ENCODE assay signal across 13 cellular contexts in the genomic region with DNA sequence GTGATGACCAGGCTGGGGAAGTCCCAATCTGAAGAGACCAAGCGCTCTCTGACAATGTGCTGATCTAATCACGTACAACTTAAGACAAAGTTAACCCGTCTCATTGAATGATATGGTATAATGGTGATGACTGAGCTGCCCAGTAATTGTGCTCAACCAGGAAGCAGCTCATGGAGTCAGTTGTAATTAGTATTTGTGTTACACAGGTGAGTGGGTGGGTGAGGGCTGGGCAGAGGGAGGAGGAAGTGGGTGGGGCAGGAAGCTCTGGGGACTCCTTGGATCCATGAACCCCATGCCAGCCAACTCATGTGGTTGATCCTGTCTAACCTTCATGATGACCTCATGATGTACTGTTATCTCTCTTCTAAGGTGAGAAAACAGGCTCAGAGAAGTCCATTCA. TPM values are rescaled to one million over a fixed set of nuclear protein-coding genes. Genes with fewer than 3 reads are reported as not detected.
DNase-seq lines count a peak whose midpoint lies in the region; ATAC-seq and TF ChIP-seq lines count a peak whose summit lies in the region.
"Had no signal": no experiment of that assay in that cellular context is flagged by ENCODE, and none has a peak within 500 bp of the region (broad histone marks: within the 10 kb centered on the region; RNA-seq: fewer than 3 reads in every experiment).

No MANE protein-coding gene starts in this region.

- H3K4me2 ChIP-seq in BLaER1 treated with 17β-estradiol and CSF1 and Interleukin-3, amounts not matched to agents 10 nM and 100 nM: peak overlapping the region; percentile 39 to 100 (median 68)

- H3K27me3 ChIP-seq in BLaER1 treated with 17β-estradiol and CSF1 and Interleukin-3, amounts not matched to agents 10 nM and 100 nM: 0 out of 22 replicates have a peak, but pooled peaks cover 0 to 8% (median 0%) of the 10 kb centered on the region in 11 experiments
- no peaks in the 10 kb centered on the region for H3K27me3 ChIP-seq in endodermal cell (ENCODE audit: control insufficient read depth, insufficient read depth, low read length, poor library complexity, severe bottlenecking)
- no peaks in the 10 kb centered on the region for H3K27me3 ChIP-seq in dorsolateral prefrontal cortex
- H3K27me3 ChIP-seq: spleen had no signal

- H4K20me1 ChIP-seq in BLaER1 treated with 17β-estradiol and CSF1 and Interleukin-3, amounts not matched to agents 10 nM and 100 nM: peaks cover 0 to 13% (median 0%) of the 10 kb centered on the region in 11 experiments; a peak in 5 of 22 replicates

- no peaks in the 10 kb centered on the region for H3K27me3 Mint-ChIP-seq in T-cell
- H3K27me3 Mint-ChIP-seq in endodermal cell (ENCODE audit: insufficient read depth): no peaks in the 10 kb centered on the region

- peaks cover 77 to 87% (median 81%) of the 10 kb centered on the region in 3 donors for H3K4me1 Mint-ChIP-seq in T-cell
- peaks cover 18% of the 10 kb centered on the region for H3K4me1 Mint-ChIP-seq in endodermal cell

- TF ChIP-seq CTCF in epithelial cell of esophagus (IDR thresholded peaks at IDR 0.05; ENCODE audit: insufficient read depth, low read depth, low read length, missing control alignments) (no peak), endodermal cell (conservative IDR thresholded peaks at IDR 0.05) (no peak), dorsolateral prefrontal cortex (IDR thresholded peaks at IDR 0.05 in 54 of 56, conservative IDR thresholded peaks at IDR 0.05 in 2 of 56; ENCODE audit: low read depth in 1 of 56, partially characterized antibody in 56 of 56) (no peak)

- no peaks in the 10 kb centered on the region for H3K9me3 ChIP-seq in BLaER1 treated with 17β-estradiol and CSF1 and Interleukin-3, amounts not matched to agents 10 nM and 100 nM (replicated peaks in 1 of 11)
- no peaks in the 10 kb centered on the region for H3K9me3 ChIP-seq in endodermal cell (ENCODE audit: control insufficient read depth, low read length)
- H3K9me3 ChIP-seq: spleen had no signal

- no peaks in the 10 kb centered on the region for H3K9me3 Mint-ChIP-seq in T-cell
- H3K9me3 Mint-ChIP-seq in endodermal cell: no peaks in the 10 kb centered on the region
- H3K9me3 Mint-ChIP-seq: immature natural killer cell, nephron progenitor cell had no signal

- peak; percentile 89 for DNase-seq in DMS153 (lab: John Stamatoyannopoulos, UW)
- no peak for DNase-seq in T-cell
- peak; percentile 71 for DNase-seq in epithelial cell of esophagus (ENCODE audit: low read depth)
- no peak for DNase-seq in endodermal cell
- no peak for DNase-seq in GM03348 (ENCODE audit: low spot score)
- DNase-seq in putamen (ENCODE audit: low spot score): no peak
- no peak for DNase-seq in dorsolateral prefrontal cortex
- DNase-seq: cerebellar nuclear complex, immature natural killer cell, NCI-H526 treated with DMSO at 0.1 percent for 48 hours, nephron progenitor cell, spleen had no signal

- peak overlapping the region in 4 of 11 experiments; percentile 49 to 95 (median 89); a peak in 8 of 22 replicates for H3K27ac ChIP-seq in BLaER1 treated with 17β-estradiol and CSF1 and Interleukin-3, amounts not matched to agents 10 nM and 100 nM
- no peak overlapping the region for H3K27ac ChIP-seq in endodermal cell (ENCODE audit: low read depth, low read length)
- no peak overlapping the region for H3K27ac ChIP-seq in dorsolateral prefrontal cortex

- no peak for ATAC-seq in T-cell (replicated peaks in 1 of 4)

- H3K4me3 ChIP-seq in BLaER1 treated with 17β-estradiol and CSF1 and Interleukin-3, amounts not matched to agents 10 nM and 100 nM: no peak overlapping the region
- H3K4me3 ChIP-seq in epithelial cell of esophagus (ENCODE audit: low read length) (no peak overlapping the region), endodermal cell (ENCODE audit: low read length) (no peak overlapping the region), dorsolateral prefrontal cortex (no peak overlapping the region)
- H3K4me3 ChIP-seq: spleen had no signal

- WGBS in endodermal cell (ENCODE audit: insufficient coverage in 1 of 2, insufficient read length in 1 of 2), 2 experiments: 98 to 100% methylated on average over 3 of the region's 3 CpGs

- CTCF ChIA-PET in T-cell (lab: Charles Lee): interaction anchor here (0.9 to 2.2 kb wide), 4 partner anchors 22 to 35 kb away, joined by 3 to 9 read pairs (median 5); no protein-coding TSS in a partner anchor

- peak overlapping the region; percentile 98 to 99 for H3K27ac Mint-ChIP-seq in T-cell
- no peak overlapping the region for H3K27ac Mint-ChIP-seq in endodermal cell
- H3K27ac Mint-ChIP-seq: nephron progenitor cell had no signal

- peak overlapping the region in 2 of 3 donors; percentile 31 to 55 for H3K4me3 Mint-ChIP-seq in T-cell
- no peak overlapping the region for H3K4me3 Mint-ChIP-seq in endodermal cell
- H3K4me3 Mint-ChIP-seq: immature natural killer cell, nephron progenitor cell had no signal

- H3K36me3 Mint-ChIP-seq in T-cell (peaks cover 7% of the 10 kb centered on the region), endodermal cell (ENCODE audit: low read depth) (no peaks in the 10 kb centered on the region)

- POLR2A ChIA-PET in T-cell (lab: Charles Lee): interaction anchor here in 1 of 2 donors (0.6 kb wide), 1 partner anchor 13 kb away, joined by 5 read pairs; no protein-coding TSS in a partner anchor

- no peaks in the 10 kb centered on the region for H3K36me3 ChIP-seq in BLaER1 treated with 17β-estradiol and CSF1 and Interleukin-3, amounts not matched to agents 10 nM and 100 nM
- no peaks in the 10 kb centered on the region for H3K36me3 ChIP-seq in endodermal cell (ENCODE audit: control insufficient read depth, insufficient read depth, low read length)

- intact Hi-C loops in dorsolateral prefrontal cortex (cut with DNase I): no loop called here

- no peak overlapping the region; a peak in 1 of 22 replicates for H3K9ac ChIP-seq in BLaER1 treated with 17β-estradiol and CSF1 and Interleukin-3, amounts not matched to agents 10 nM and 100 nM
- no peak overlapping the region for H3K9ac ChIP-seq in endodermal cell (ENCODE audit: extremely low read depth, low read length, poor library complexity, severe bottlenecking)

- peaks cover 44 to 82% (median 80%) of the 10 kb centered on the region in 10 experiments for H3K4me1 ChIP-seq in BLaER1 treated with 17β-estradiol and CSF1 and Interleukin-3, amounts not matched to agents 10 nM and 100 nM
- H3K4me1 ChIP-seq in endodermal cell (ENCODE audit: control insufficient read depth, insufficient read depth, low read length): no peaks in the 10 kb centered on the region

RNA-seq across cellular contexts. Expression of a gene that starts 8.7 kb away (rescaled TPM):
- total RNA-seq in T-cell (10 to 100 TPM; 81.0 to 94.5 (median 87.1) TPM), endodermal cell (10 to 100 TPM; 47.8 to 57.9 TPM), dorsolateral prefrontal cortex (100 to 1,000 TPM in 2 of 120 experiments, 10 to 100 TPM in 118; 38.8 to 122 (median 62.6) TPM)
- 38.8 TPM for polyA plus RNA-seq in endodermal cell (2013, experiment 1 of 2)
- polyA plus RNA-seq in endodermal cell (2013, experiment 2 of 2): 42.8 TPM

Comparison
In these comparisons a context has a peak if more than half of its experiments do, and no peak if none do; other contexts are left out.
1. DNase-seq: peak in DMS153 (single experiment) and epithelial cell of esophagus (single experiment); none in T-cell (0 of 34), endodermal cell (single experiment), GM03348 (single experiment), putamen (single experiment) and dorsolateral prefrontal cortex (0 of 10).